23 cellular contexts compared by ENCODE assay signal in genomic region chr4:3039706-3040366, GRCh38. TPM values are rescaled to one million over a fixed set of nuclear protein-coding genes. Genes with fewer than 3 reads are reported as not detected.
"Had no signal": no experiment of that assay in that cellular context is flagged by ENCODE, and none has a peak within 500 bp of the region (broad histone marks: within the 10 kb centered on the region; RNA-seq: fewer than 3 reads in every experiment).

No MANE protein-coding gene starts in this region.

- DNase-seq: activated CD4-positive, alpha-beta T cell treated with anti-CD3 and anti-CD28 coated beads for 36 hours; activated CD8-positive, alpha-beta T cell treated with anti-CD3 and anti-CD28 coated beads, Interleukin-2, amount 10 ng/mL, durations not matched to agents 7 days and 5 days; activated naive CD4-positive, alpha-beta T cell treated with anti-CD3 and anti-CD28 coated beads for 36 hours; amniotic stem cell; body of pancreas; central memory CD4-positive, alpha-beta T cell; cortex of kidney; effector memory CD4-positive, alpha-beta T cell; heart right ventricle; islet precursor cell; mesenchymal stem cell; pancreas; stimulated activated CD4-positive, alpha-beta T cell treated with anti-CD3 and anti-CD28 coated beads, Interleukin-15, amount 100 ng/mL, for 24 hours; stimulated activated CD4-positive, alpha-beta T cell treated with anti-CD3 and anti-CD28 coated beads, Interleukin-4, amount 100 ng/mL, for 24 hours; T-helper 9 cell; tibial artery; uterus had no signal

- H3K4me3 ChIP-seq: body of pancreas, neural progenitor cell, pancreas, tibial artery, uterus had no signal

- H3K36me3 ChIP-seq: heart right ventricle, neural progenitor cell, pancreas, tibial artery, uterus had no signal

- ATAC-seq: activated CD4-positive, alpha-beta T cell treated with anti-CD3 and anti-CD28 coated beads for 36 hours; activated CD8-positive, alpha-beta T cell treated with anti-CD3 and anti-CD28 coated beads, Interleukin-2, amount 10 ng/mL, durations not matched to agents 7 days and 5 days; activated T-helper 17 cell treated with anti-CD3 and anti-CD28 coated beads, Interleukin-2, amount 50 U/mL, for 72 hours; body of pancreas; heart right ventricle; left lobe of liver; pancreas had no signal

- H3K4me1 ChIP-seq: neural progenitor cell, uterus had no signal

- H3K4me1 Mint-ChIP-seq: neural progenitor cell had no signal

- H3K4me3 Mint-ChIP-seq: activated CD4-positive, alpha-beta T cell treated with anti-CD3 and anti-CD28 coated beads for 36 hours; activated naive CD4-positive, alpha-beta T cell treated with anti-CD3 and anti-CD28 coated beads for 36 hours; activated T-helper 17 cell treated with anti-CD3 and anti-CD28 coated beads, Interleukin-2, amount 50 U/mL, for 72 hours; neural progenitor cell had no signal

- H3K4me2 ChIP-seq: neural progenitor cell had no signal

- H3K27ac Mint-ChIP-seq: activated CD4-positive, alpha-beta T cell treated with anti-CD3 and anti-CD28 coated beads for 36 hours; activated naive CD4-positive, alpha-beta T cell treated with anti-CD3 and anti-CD28 coated beads for 36 hours; activated T-helper 17 cell treated with anti-CD3 and anti-CD28 coated beads, Interleukin-2, amount 50 U/mL, for 72 hours; neural progenitor cell had no signal

- H3K9me3 Mint-ChIP-seq: activated naive CD4-positive, alpha-beta T cell treated with anti-CD3 and anti-CD28 coated beads for 36 hours; activated T-helper 17 cell treated with anti-CD3 and anti-CD28 coated beads, Interleukin-2, amount 50 U/mL, for 72 hours; neural progenitor cell had no signal

- H3K27me3 ChIP-seq: body of pancreas, heart right ventricle, neural progenitor cell, pancreas, uterus had no signal

- H3K9ac ChIP-seq: neural progenitor cell had no signal

- H3K27ac ChIP-seq: body of pancreas, neural progenitor cell, pancreas, tibial artery, uterus had no signal

- H3K36me3 Mint-ChIP-seq: neural progenitor cell had no signal

- H2AFZ ChIP-seq: neural progenitor cell had no signal

- H3K9me3 ChIP-seq: body of pancreas, heart right ventricle, pancreas, tibial artery, uterus had no signal

RNA-seq across cellular contexts. Expression of gene HTT-AS, which starts 34.5 kb away (rescaled TPM):
- total RNA-seq: activated CD4-positive, alpha-beta T cell treated with anti-CD3 and anti-CD28 coated beads for 36 hours; activated CD8-positive, alpha-beta T cell treated with anti-CD3 and anti-CD28 coated beads, Interleukin-2, amount 10 ng/mL, durations not matched to agents 7 days and 5 days; activated naive CD4-positive, alpha-beta T cell treated with anti-CD3 and anti-CD28 coated beads for 36 hours; activated T-helper 17 cell treated with anti-CD3 and anti-CD28 coated beads, Interleukin-2, amount 50 U/mL, for 72 hours; body of pancreas; fibroblast of lung; frontal cortex; heart right ventricle; left lobe of liver; pancreas; renal cortical epithelial cell; uterus had no signal
- polyA plus RNA-seq: fibroblast of lung, heart right ventricle, pancreas had no signal
